ENCODE assay signal across 20 cellular contexts in genomic region chr2:219314804-219315468, GRCh38. TPM values are rescaled to one million over a fixed set of nuclear protein-coding genes. Genes with fewer than 3 reads are reported as not detected.
"Had no signal": no experiment of that assay in that cellular context is flagged by ENCODE, and none has a peak within 500 bp of the region (broad histone marks: within the 10 kb centered on the region; RNA-seq: fewer than 3 reads in every experiment).

No MANE protein-coding gene starts in this region.

- ATAC-seq: activated CD8-positive, alpha-beta memory T cell treated with anti-CD3 and anti-CD28 coated beads, Interleukin-2, amount 10 ng/mL, durations not matched to agents 7 days and 5 days; heart right ventricle; upper lobe of right lung had no signal

- H3K9me3 ChIP-seq: heart right ventricle, left ventricle myocardium inferior, upper lobe of right lung had no signal

- H3K36me3 ChIP-seq: heart right ventricle, left ventricle myocardium inferior, upper lobe of right lung had no signal

- H3K27ac ChIP-seq: heart right ventricle, left ventricle myocardium inferior, upper lobe of right lung had no signal

- H3K4me1 ChIP-seq: heart right ventricle, left ventricle myocardium inferior, upper lobe of right lung had no signal

- DNase-seq: activated CD4-positive, alpha-beta memory T cell treated with anti-CD3 and anti-CD28 coated beads, Interleukin-2, amount 10 ng/mL, durations not matched to agents 7 days and 5 days; activated CD4-positive, alpha-beta T cell treated with anti-CD3 and anti-CD28 coated beads for 48 hours; activated CD4-positive, CD25-positive, alpha-beta regulatory T cell; activated CD8-positive, alpha-beta memory T cell treated with anti-CD3 and anti-CD28 coated beads, Interleukin-2, amount 10 ng/mL, durations not matched to agents 7 days and 5 days; amniotic stem cell; cortex of kidney; erythroblast; heart right ventricle; kidney glomerular epithelial cell; left ventricle myocardium inferior; mammary epithelial cell; occipital lobe; stimulated activated CD4-positive, alpha-beta T cell treated with anti-CD3 and anti-CD28 coated beads, Interleukin-12 subunit alpha, Interleukin-12 subunit beta, amount 100 ng/mL, for 4 hours; stimulated activated CD4-positive, alpha-beta T cell treated with anti-CD3 and anti-CD28 coated beads, Interleukin-1b, Interleukin-23, amount 100 ng/mL, for 48 hours; stimulated activated CD8-positive, alpha-beta memory T cell treated with anti-CD3 and anti-CD28 coated beads, Interleukin-4, amount 100 ng/mL, for 48 hours; stimulated activated naive CD4-positive, alpha-beta T cell; upper lobe of right lung had no signal

- H3K4me3 ChIP-seq: heart right ventricle, left ventricle myocardium inferior, upper lobe of right lung had no signal

RNA-seq across cellular contexts. Expression of gene PTPRN, which starts 5.7 kb away (rescaled TPM):
- total RNA-seq: mammary epithelial cell, posterior vena cava, upper lobe of right lung had no signal

RNA-seq across cellular contexts. Expression of gene RESP18, which starts 17.6 kb away (rescaled TPM):
- total RNA-seq: activated CD4-positive, alpha-beta memory T cell treated with anti-CD3 and anti-CD28 coated beads, Interleukin-2, amount 10 ng/mL, durations not matched to agents 7 days and 5 days; activated CD8-positive, alpha-beta memory T cell treated with anti-CD3 and anti-CD28 coated beads, Interleukin-2, amount 10 ng/mL, durations not matched to agents 7 days and 5 days; heart right ventricle; left ventricle myocardium inferior; mammary epithelial cell; myocyte; occipital lobe; posterior vena cava; upper lobe of right lung had no signal
- polyA plus RNA-seq: heart right ventricle, mammary epithelial cell, neural cell had no signal
